20 cellular contexts compared by ENCODE assay signal in the genomic region with DNA sequence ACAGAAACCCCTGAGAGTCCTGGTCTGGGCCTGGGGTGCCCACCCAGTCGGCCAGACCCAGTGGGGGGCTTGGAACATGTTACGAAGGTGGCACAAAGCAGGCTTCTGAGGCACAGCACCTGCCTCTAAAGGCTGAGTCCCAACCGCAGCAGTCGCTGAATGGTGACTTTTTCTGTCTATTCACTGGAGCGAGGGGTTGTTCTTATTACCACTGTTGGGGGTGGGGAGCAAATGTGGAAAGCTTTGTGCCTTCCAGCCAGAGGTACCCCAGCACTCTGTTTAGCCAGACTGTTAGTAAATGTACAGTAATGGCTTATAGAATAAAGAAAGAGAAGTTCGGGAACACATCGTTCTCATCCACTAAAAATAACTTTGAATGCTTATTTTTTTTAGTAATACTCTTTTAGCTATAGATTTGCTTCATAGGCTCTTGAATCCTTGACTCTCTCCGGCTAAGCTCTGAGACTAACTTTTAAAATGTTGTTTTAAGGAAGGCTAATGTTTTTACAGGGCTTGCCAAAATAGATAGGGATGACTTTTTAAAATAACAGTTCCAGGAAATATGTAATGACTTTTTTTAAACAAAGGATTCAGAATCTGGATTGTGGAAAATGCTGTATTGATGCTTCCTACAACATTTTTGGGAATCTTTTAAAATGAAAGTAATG. TPM values are rescaled to one million over a fixed set of nuclear protein-coding genes. Genes with fewer than 3 reads are reported as not detected.
DNase-seq lines count a peak whose midpoint lies in the region; ATAC-seq, FAIRE-seq and TF ChIP-seq lines count a peak whose summit lies in the region.
"Had no signal": no experiment of that assay in that cellular context is flagged by ENCODE, and none has a peak within 500 bp of the region (broad histone marks: within the 10 kb centered on the region; RNA-seq: fewer than 3 reads in every experiment).

No MANE protein-coding gene starts in this region.

- CTCF ChIA-PET in SK-N-SH (lab: Yijun Ruan, JAX): interaction anchor here (0.8 to 2.1 kb wide), 4 partner anchors 11 to 27 kb away, joined by 3 to 6 read pairs (median 5); no protein-coding TSS in a partner anchor
- CTCF ChIA-PET in HepG2 (lab: Yijun Ruan, JAX; ENCODE audit: low intra/inter-chr PET ratio, low total read pairs): no interaction called here

- in situ Hi-C loops in HepG2 (cut with HindIII; ENCODE audit: extremely low pct_ligation_motif_present, low pct_unique_long_range_greater_than_20kb): no loop called here

- H3K9me3 ChIP-seq in SK-N-SH: no peaks in the 10 kb centered on the region
- H3K9me3 ChIP-seq in HepG2 (ENCODE audit: low read length): no peaks in the 10 kb centered on the region
- H3K9me3 ChIP-seq: SJSA1 had no signal

- no peak for TF ChIP-seq EP300 in SK-N-SH (IDR thresholded peaks at IDR 0.05; ENCODE audit: borderline replicate concordance in 1 of 2, low read depth in 1 of 2, low read length in 1 of 2)
- no peak for TF ChIP-seq EP300 in HepG2 (IDR thresholded peaks at IDR 0.05; ENCODE audit: low read depth in 2 of 2, low read length in 2 of 2)
- no peak for TF ChIP-seq EP300 in HepG2 (CRISPR knock-in tag; IDR thresholded peaks at IDR 0.05; ENCODE audit: borderline replicate concordance)

- 65% methylated on average over 7 of the region's 8 CpGs for WGBS in SK-N-SH (ENCODE audit: low lambda C conversion rate)
- WGBS in HepG2 (ENCODE audit: low lambda C conversion rate): 31% methylated on average over 8 of the region's 8 CpGs

- H3K4me1 ChIP-seq in SK-N-SH (ENCODE audit: control insufficient read depth in 1 of 2, insufficient read depth in 2 of 2, low read depth in 1 of 2, low read length in 1 of 2) (peaks cover 0 to 7% of the 10 kb centered on the region in 2 experiments; a peak in 2 of 4 replicates), HepG2 (ENCODE audit: insufficient read depth, low read length) (peaks cover 32% of the 10 kb centered on the region)

- DNase-seq in SK-N-SH (no peak), dedifferentiated amniotic fluid mesenchymal stem cell (ENCODE audit: extremely low spot score) (peak; percentile 27), HepG2 (ENCODE audit: low spot score) (no peak), stromal cell of bone marrow (ENCODE audit: low read depth) (peak; percentile 50), mucosa of gallbladder (ENCODE audit: low spot score) (no peak), GM20000 (ENCODE audit: low spot score) (no peak)
- DNase-seq: activated CD4-positive, alpha-beta T cell treated with anti-CD3 and anti-CD28 coated beads for 4 hours; activated CD8-positive, alpha-beta memory T cell treated with anti-CD3 and anti-CD28 coated beads, Interleukin-2, amount 50 U/mL, for 4 hours; activated naive CD4-positive, alpha-beta T cell; C1 segment of cervical spinal cord; effector memory CD4-positive, alpha-beta T cell; NCI-H2081; NCI-H524; occipital lobe had no signal

- POLR2A ChIA-PET in SK-N-SH (lab: Yijun Ruan, JAX) (no interaction called here), HepG2 (lab: Yijun Ruan, JAX) (interaction anchor here (2.4 kb wide), 1 partner anchor 24 kb away, joined by 9 read pairs; a partner anchor contains a TSS)

- no peak overlapping the region for H3K9ac ChIP-seq in SK-N-SH
- H3K9ac ChIP-seq in HepG2 (ENCODE audit: insufficient read depth, low read depth, low read length): no peak overlapping the region

- H3K9me2 ChIP-seq in SK-N-SH: no peaks in the 10 kb centered on the region

- H3K4me3 ChIP-seq in SK-N-SH (ENCODE audit: low read depth in 2 of 2, low read length in 1 of 2) (peak overlapping the region in 1 of 2 experiments; percentile 56; a peak in 2 of 4 replicates), HepG2 (replicated peaks in 1 of 3; ENCODE audit: insufficient read depth in 1 of 3, low read depth in 2 of 3, low read length in 3 of 3) (peak overlapping the region in 1 of 3 experiments; percentile 54; a peak in 1 of 6 replicates)
- H3K4me3 ChIP-seq: SJSA1 had no signal

- no peak for ATAC-seq in SK-N-SH treated with all-trans-retinoic acid at 6 μM for 48 hours
- ATAC-seq in HepG2: peak; percentile 29
- no peak for ATAC-seq in GM18517 (IDR thresholded peaks at IDR 0.05; ENCODE audit: unreplicated experiment)
- ATAC-seq: stimulated activated effector memory CD8-positive, alpha-beta T cell treated with anti-CD3 and anti-CD28 coated beads, Interleukin-12 subunit alpha, Interleukin-12 subunit beta, amount 100 ng/mL, for 72 hours had no signal

- H2AFZ ChIP-seq in SK-N-SH (ENCODE audit: low read depth) (0 out of 2 replicates have a peak overlapping the region, but pooled peaks have one; percentile 28), HepG2 (ENCODE audit: low read length) (no peak overlapping the region)

- H3K36me3 ChIP-seq in SK-N-SH (replicated peaks in 1 of 2; ENCODE audit: control insufficient read depth in 1 of 2, insufficient read depth in 2 of 2, low read length in 1 of 2) (no peaks in the 10 kb centered on the region), HepG2 (replicated peaks in 1 of 2; ENCODE audit: control insufficient read depth in 1 of 2, insufficient read depth in 2 of 2, low read length in 2 of 2) (no peaks in the 10 kb centered on the region)
- H3K36me3 ChIP-seq: SJSA1 had no signal

- H3K4me2 ChIP-seq in SK-N-SH (peak overlapping the region; percentile 75), HepG2 (ENCODE audit: low read depth, low read length) (peak overlapping the region; percentile 63)

- H3F3A ChIP-seq in SK-N-SH (replicated peaks; ENCODE audit: insufficient read depth): peaks cover 13% of the 10 kb centered on the region

- no peaks in the 10 kb centered on the region for H3K27me3 ChIP-seq in SK-N-SH (ENCODE audit: insufficient read depth)
- H3K27me3 ChIP-seq in HepG2 (ENCODE audit: control insufficient read depth in 1 of 2, insufficient read depth in 2 of 2, low read length in 2 of 2): peaks cover 1 to 26% of the 10 kb centered on the region in 2 experiments; a peak in 3 of 5 replicates
- H3K27me3 ChIP-seq: SJSA1 had no signal

- no peak for TF ChIP-seq RAD21 in SK-N-SH (IDR thresholded peaks at IDR 0.05; ENCODE audit: low read length)
- no peak for TF ChIP-seq RAD21 in HepG2 (CRISPR knock-in tag; IDR thresholded peaks at IDR 0.05)

- FAIRE-seq in HepG2 (lab: Jason Lieb, UNC): no peak
- FAIRE-seq: islet of Langerhans had no signal

- TF ChIP-seq CTCF in SK-N-SH (IDR thresholded peaks at IDR 0.05): no peak
- TF ChIP-seq CTCF in HepG2 (CRISPR knock-in tag; IDR thresholded peaks at IDR 0.05): no peak
- TF ChIP-seq CTCF in GM20000 (IDR thresholded peaks at IDR 0.05; ENCODE audit: extremely low read depth, missing control alignments): no peak

- H3K27ac ChIP-seq in SK-N-SH (ENCODE audit: low read depth in 2 of 2, low read length in 1 of 2) (peak overlapping the region in 1 of 2 experiments; percentile 75; a peak in 2 of 4 replicates), HepG2 (ENCODE audit: extremely low read length, insufficient read depth, low read length) (no peak overlapping the region)
- H3K27ac ChIP-seq: 22Rv1, SJSA1 had no signal

- H4K20me1 ChIP-seq in SK-N-SH (ENCODE audit: insufficient read depth) (peaks cover 6% of the 10 kb centered on the region; the same call in 1 of the 2 replicates), HepG2 (ENCODE audit: insufficient read depth, low read length) (no peaks in the 10 kb centered on the region)

- no peak for TF ChIP-seq POLR2A in HepG2 (IDR thresholded peaks at IDR 0.05; ENCODE audit: insufficient read depth in 1 of 2, low read depth in 2 of 2, low read length in 2 of 2)

- intact Hi-C loops in HepG2 (cut with micrococcal nuclease; ENCODE audit: unreplicated experiment): no loop called here

- no TSS peak for BruUV-seq in HepG2 (replicated peaks; lab: Mats Ljungman, UMichigan)

- no peaks in the 10 kb centered on the region for H3K79me2 ChIP-seq in SK-N-SH (ENCODE audit: insufficient read depth)
- H3K79me2 ChIP-seq in HepG2 (ENCODE audit: insufficient read depth, low read length): no peaks in the 10 kb centered on the region

RNA-seq across cellular contexts. Expression of a gene that starts 23.4 kb away (rescaled TPM):
- polyA plus RNA-seq in SK-N-SH (2012; rRNA removed) (11.2 and 13.0 TPM in 2 replicates), HepG2 (2011; rRNA removed) (19.0 and 24.9 TPM in 2 replicates)
- polyA plus RNA-seq in SK-N-SH (2012; cell fraction: cytosol; rRNA removed): 15.5 and 17.9 TPM in 2 replicates
- 15.9 and 26.6 TPM in 2 replicates for polyA plus RNA-seq in SK-N-SH (2012; cell fraction: nucleus; rRNA removed)
- total RNA-seq in HepG2 (2016; rRNA removed; fragmentation: Illumina TruSeq; extraction: Trizol) (41.5 and 50.4 TPM in 2 replicates), mucosa of gallbladder (31.0 TPM)
- total RNA-seq in HepG2 (2016; cell fraction: cytosol; rRNA removed; fragmentation: Illumina TruSeq; extraction: Trizol; ENCODE audit: low read depth): 49.3 and 52.6 TPM in 2 replicates
- 38.4 and 56.0 TPM in 2 replicates for total RNA-seq in HepG2 (2016; cell fraction: insoluble cytoplasmic fraction; rRNA removed; fragmentation: Illumina TruSeq; extraction: Trizol)
- total RNA-seq in HepG2 (2016; cell fraction: membrane; rRNA removed; fragmentation: Illumina TruSeq; extraction: Trizol): 51.7 and 54.4 TPM in 2 replicates
- 26.0 and 29.7 TPM in 2 replicates for total RNA-seq in HepG2 (2016; cell fraction: nucleus; rRNA removed; fragmentation: Illumina TruSeq; extraction: Trizol)
- polyA plus RNA-seq in HepG2 (2011; cell fraction: cytosol; rRNA removed): 10.2 and 14.5 TPM in 2 replicates
- 11.5 and 12.9 TPM in 2 replicates for polyA plus RNA-seq in HepG2 (2011; cell fraction: nucleus; rRNA removed)
- polyA plus RNA-seq in HepG2 (2012): 22.1 and 25.7 TPM in 2 replicates
- polyA plus RNA-seq in HepG2 (2016; cell fraction: cytosol; fragmentation: Illumina TruSeq; extraction: Trizol; ENCODE audit: low read depth): 32.5 and 35.5 TPM in 2 replicates
- polyA plus RNA-seq in HepG2 (2016; cell fraction: insoluble cytoplasmic fraction; fragmentation: Illumina TruSeq; extraction: Trizol; ENCODE audit: low read depth): 63.2 and 65.8 TPM in 2 replicates
- 42.7 and 43.8 TPM in 2 replicates for polyA plus RNA-seq in HepG2 (2016; cell fraction: membrane; fragmentation: Illumina TruSeq; extraction: Trizol; ENCODE audit: low read depth)
- polyA plus RNA-seq in HepG2 (2016; cell fraction: nucleus; fragmentation: Illumina TruSeq; extraction: Trizol; ENCODE audit: insufficient read depth, low read depth): 42.7 and 47.1 TPM in 2 replicates
- polyA minus RNA-seq in HepG2 (2011; rRNA and poly(A)+ RNA removed; ENCODE audit: low replicate concordance): 15.3 and 15.9 TPM in 2 replicates
- polyA minus RNA-seq in HepG2 (2011; cell fraction: cytosol; rRNA and poly(A)+ RNA removed): 19.2 and 19.3 TPM in 2 replicates
- 31.0 and 33.9 TPM in 2 replicates for polyA minus RNA-seq in HepG2 (2011; cell fraction: nucleus; rRNA and poly(A)+ RNA removed)

RNA-seq across cellular contexts. Expression of a gene that starts 40.4 kb away (rescaled TPM):
- polyA plus RNA-seq in SK-N-SH (2012; rRNA removed): 29.8 and 30.4 TPM in 2 replicates
- 30.0 and 35.7 TPM in 2 replicates for polyA plus RNA-seq in SK-N-SH (2012; cell fraction: cytosol; rRNA removed)
- 24.5 and 29.4 TPM in 2 replicates for polyA plus RNA-seq in SK-N-SH (2012; cell fraction: nucleus; rRNA removed)
- 59.6 and 96.2 TPM in 2 replicates for total RNA-seq in HepG2 (2016; rRNA removed; fragmentation: Illumina TruSeq; extraction: Trizol)
- total RNA-seq in HepG2 (2016; cell fraction: cytosol; rRNA removed; fragmentation: Illumina TruSeq; extraction: Trizol; ENCODE audit: low read depth): 17.4 and 19.2 TPM in 2 replicates
- 55.1 and 101 TPM in 2 replicates for total RNA-seq in HepG2 (2016; cell fraction: insoluble cytoplasmic fraction; rRNA removed; fragmentation: Illumina TruSeq; extraction: Trizol)
- total RNA-seq in HepG2 (2016; cell fraction: membrane; rRNA removed; fragmentation: Illumina TruSeq; extraction: Trizol): 36.0 and 39.4 TPM in 2 replicates
- total RNA-seq in HepG2 (2016; cell fraction: nucleus; rRNA removed; fragmentation: Illumina TruSeq; extraction: Trizol): 46.1 and 50.8 TPM in 2 replicates
- 43.3 and 63.5 TPM in 2 replicates for polyA plus RNA-seq in HepG2 (2011; rRNA removed)
- polyA plus RNA-seq in HepG2 (2011; cell fraction: cytosol; rRNA removed): 32.3 and 38.9 TPM in 2 replicates
- polyA plus RNA-seq in HepG2 (2011; cell fraction: nucleus; rRNA removed): 36.4 and 40.5 TPM in 2 replicates
- polyA plus RNA-seq in HepG2 (2012): 26.8 and 30.0 TPM in 2 replicates
- 6.6 and 7.4 TPM in 2 replicates for polyA plus RNA-seq in HepG2 (2016; cell fraction: cytosol; fragmentation: Illumina TruSeq; extraction: Trizol; ENCODE audit: low read depth)
- 76.8 and 84.1 TPM in 2 replicates for polyA plus RNA-seq in HepG2 (2016; cell fraction: insoluble cytoplasmic fraction; fragmentation: Illumina TruSeq; extraction: Trizol; ENCODE audit: low read depth)
- polyA plus RNA-seq in HepG2 (2016; cell fraction: membrane; fragmentation: Illumina TruSeq; extraction: Trizol; ENCODE audit: low read depth): 13.7 and 15.5 TPM in 2 replicates
- 57.0 and 57.1 TPM in 2 replicates for polyA plus RNA-seq in HepG2 (2016; cell fraction: nucleus; fragmentation: Illumina TruSeq; extraction: Trizol; ENCODE audit: insufficient read depth, low read depth)
- 83.0 and 125 TPM in 2 replicates for polyA minus RNA-seq in HepG2 (2011; rRNA and poly(A)+ RNA removed; ENCODE audit: low replicate concordance)
- polyA minus RNA-seq in HepG2 (2011; cell fraction: cytosol; rRNA and poly(A)+ RNA removed): 49.3 and 51.1 TPM in 2 replicates
- polyA minus RNA-seq in HepG2 (2011; cell fraction: nucleus; rRNA and poly(A)+ RNA removed): 70.4 and 83.0 TPM in 2 replicates
- 25.5 TPM for total RNA-seq in mucosa of gallbladder

Comparison
In these comparisons a context has a peak if more than half of its experiments do, and no peak if none do; other contexts are left out.
1. DNase-seq: peak in dedifferentiated amniotic fluid mesenchymal stem cell (single experiment) and stromal cell of bone marrow (single experiment); none in SK-N-SH (single experiment), HepG2 (single experiment), mucosa of gallbladder (single experiment) and GM20000 (single experiment).